12 cellular contexts compared by ENCODE assay signal in the genomic region with DNA sequence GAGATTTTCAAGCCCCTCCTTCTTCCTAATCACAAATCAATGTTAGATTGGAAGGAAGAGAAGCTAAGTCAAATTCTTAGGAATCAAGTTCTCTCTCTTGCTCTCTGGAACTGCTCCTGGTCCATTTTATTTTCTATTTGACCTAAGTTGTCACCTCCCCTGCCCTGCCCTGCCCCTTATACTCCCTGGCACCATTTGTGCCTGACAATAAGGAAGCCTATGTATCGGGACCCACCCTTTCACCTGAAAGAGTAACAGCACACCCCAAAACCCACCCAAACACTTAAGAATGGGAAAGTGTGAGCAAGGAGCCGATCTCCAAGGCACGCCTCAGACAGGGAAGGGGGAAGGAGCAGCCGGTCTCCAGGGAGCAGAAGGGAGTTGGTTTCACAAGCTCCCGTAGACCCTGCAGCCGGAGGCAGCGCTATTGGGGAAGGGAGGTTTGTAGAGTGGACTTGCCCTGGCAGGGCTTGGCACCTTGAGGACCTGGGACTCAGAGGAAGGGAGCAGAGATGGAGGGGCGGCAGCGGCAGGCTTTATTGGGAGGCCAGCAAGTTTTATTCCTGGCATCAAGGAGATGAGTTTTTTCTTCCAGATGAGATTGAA. TPM values are rescaled to one million over a fixed set of nuclear protein-coding genes. Genes with fewer than 3 reads are reported as not detected.
DNase-seq lines count a peak whose midpoint lies in the region; ATAC-seq and TF ChIP-seq lines count a peak whose summit lies in the region.
"Had no signal": no experiment of that assay in that cellular context is flagged by ENCODE, and none has a peak within 500 bp of the region (broad histone marks: within the 10 kb centered on the region; RNA-seq: fewer than 3 reads in every experiment).

No MANE protein-coding gene starts in this region.

- H3K9me3 ChIP-seq in PC-9 (ENCODE audit: insufficient read depth, low read depth): 0 out of 2 replicates have a peak, but pooled peaks cover 5% of the 10 kb centered on the region
- no peaks in the 10 kb centered on the region for H3K9me3 ChIP-seq in upper lobe of right lung
- H3K9me3 ChIP-seq in MM.1S (replicated peaks; ENCODE audit: insufficient read depth, low read length): no peaks in the 10 kb centered on the region

- H3K79me2 ChIP-seq in PC-9 (ENCODE audit: low read depth) (no peaks in the 10 kb centered on the region), MM.1S (ENCODE audit: low read length) (no peaks in the 10 kb centered on the region)

- H3K4me2 ChIP-seq in PC-9: peak overlapping the region; percentile 2; the same call in 1 of the 2 replicates
- no peak overlapping the region for H3K4me2 ChIP-seq in MM.1S (ENCODE audit: low read depth, low read length)

- H3K27me3 ChIP-seq in PC-9 (ENCODE audit: insufficient read depth, low read depth) (peaks cover 96% of the 10 kb centered on the region), upper lobe of right lung (no peaks in the 10 kb centered on the region), MM.1S (replicated peaks; ENCODE audit: insufficient read depth, low read length) (no peaks in the 10 kb centered on the region)

- no peak for ATAC-seq in upper lobe of right lung
- ATAC-seq in HG03095 (IDR thresholded peaks at IDR 0.05; ENCODE audit: unreplicated experiment): no peak
- no peak for ATAC-seq in GM21515 (IDR thresholded peaks at IDR 0.05; ENCODE audit: unreplicated experiment)
- ATAC-seq: activated CD8-positive, alpha-beta T cell treated with anti-CD3 and anti-CD28 coated beads for 36 hours; activated naive CD4-positive, alpha-beta T cell treated with anti-CD3 and anti-CD28 coated beads, Interleukin-2, amount 50 U/mL, for 72 hours had no signal

- H3K9me2 ChIP-seq in PC-9 (ENCODE audit: insufficient read depth): no peaks in the 10 kb centered on the region
- H3K9me2 ChIP-seq in MM.1S (replicated peaks; ENCODE audit: insufficient read depth, low read length): no peaks in the 10 kb centered on the region

- H2AFZ ChIP-seq in PC-9 (no peak overlapping the region), MM.1S (ENCODE audit: low read length) (no peak overlapping the region)

- CTCF ChIA-PET in PC-9 (lab: Charles Lee): interaction anchor here (0.5 kb wide), 1 partner anchor 395 kb away, joined by 6 read pairs; no protein-coding TSS in a partner anchor

- intact Hi-C loops in PC-9 (cut with micrococcal nuclease; ENCODE audit: unreplicated experiment) (no loop called here), upper lobe of right lung (cut with DNase I) (no loop called here)

- H3K36me3 ChIP-seq in PC-9 (ENCODE audit: low read depth): no peaks in the 10 kb centered on the region
- H3K36me3 ChIP-seq in upper lobe of right lung: no peaks in the 10 kb centered on the region
- H3K36me3 ChIP-seq in MM.1S (replicated peaks; ENCODE audit: insufficient read depth, low read length): no peaks in the 10 kb centered on the region

- TF ChIP-seq CTCF in PC-9 (conservative IDR thresholded peaks at IDR 0.05): no peak
- no peak for TF ChIP-seq CTCF in fibroblast of villous mesenchyme (IDR thresholded peaks at IDR 0.05; ENCODE audit: insufficient read depth, low read depth, low read length)
- TF ChIP-seq CTCF in nephron progenitor cell (IDR thresholded peaks at IDR 0.05): no peak
- TF ChIP-seq CTCF in upper lobe of right lung (IDR thresholded peaks at IDR 0.05): no peak
- TF ChIP-seq CTCF in MM.1S (IDR thresholded peaks at IDR 0.05; ENCODE audit: low read length): no peak

- no peaks in the 10 kb centered on the region for H3K36me3 Mint-ChIP-seq in nephron progenitor cell (ENCODE audit: low read depth)
- H3K36me3 Mint-ChIP-seq: activated naive CD4-positive, alpha-beta T cell treated with anti-CD3 and anti-CD28 coated beads, Interleukin-2, amount 50 U/mL, for 72 hours had no signal

- BruUV-seq in PC-9 (replicated peaks; lab: Mats Ljungman, UMichigan): no TSS peak

- peak overlapping the region; percentile 8 for H3K27ac Mint-ChIP-seq in nephron progenitor cell
- H3K27ac Mint-ChIP-seq: activated CD8-positive, alpha-beta T cell treated with anti-CD3 and anti-CD28 coated beads for 36 hours; activated naive CD4-positive, alpha-beta T cell treated with anti-CD3 and anti-CD28 coated beads, Interleukin-2, amount 50 U/mL, for 72 hours had no signal

- H3K4me3 Mint-ChIP-seq in nephron progenitor cell: peak overlapping the region; percentile 5
- H3K4me3 Mint-ChIP-seq: activated CD8-positive, alpha-beta T cell treated with anti-CD3 and anti-CD28 coated beads for 36 hours had no signal

- DNase-seq in PC-9 (no peak), fibroblast of villous mesenchyme (ENCODE audit: low read depth) (peak; percentile 15), nephron progenitor cell (no peak), upper lobe of right lung (no peak), MM.1S (no peak)
- DNase-seq: activated CD8-positive, alpha-beta T cell treated with anti-CD3 and anti-CD28 coated beads for 36 hours; NCI-H2029 treated with DMSO at 0.1 percent for 48 hours had no signal

- POLR2A ChIA-PET in PC-9 (lab: Charles Lee; ENCODE audit: unreplicated experiment): no interaction called here

- H3K9ac ChIP-seq in MM.1S (ENCODE audit: low read length): no peak overlapping the region

- H3K4me3 ChIP-seq in PC-9 (no peak overlapping the region), fibroblast of villous mesenchyme (ENCODE audit: low read depth, low read length) (peak overlapping the region; percentile 43), upper lobe of right lung (peak overlapping the region; percentile 26), MM.1S (ENCODE audit: low read length) (no peak overlapping the region)

- peaks cover 8% of the 10 kb centered on the region for H3K27me3 Mint-ChIP-seq in nephron progenitor cell (ENCODE audit: low read depth, poor library complexity)
- H3K27me3 Mint-ChIP-seq: activated CD8-positive, alpha-beta T cell treated with anti-CD3 and anti-CD28 coated beads for 36 hours had no signal

- H3K4me1 ChIP-seq in PC-9 (replicated peaks; ENCODE audit: insufficient read depth): no peaks in the 10 kb centered on the region
- peaks cover 6% of the 10 kb centered on the region for H3K4me1 ChIP-seq in upper lobe of right lung
- no peaks in the 10 kb centered on the region for H3K4me1 ChIP-seq in MM.1S (ENCODE audit: low read length)

- H4K20me1 ChIP-seq in PC-9 (ENCODE audit: insufficient read depth) (no peaks in the 10 kb centered on the region), MM.1S (ENCODE audit: insufficient read depth, low read length) (no peaks in the 10 kb centered on the region)

- H3K9me3 Mint-ChIP-seq in nephron progenitor cell: peaks cover 11% of the 10 kb centered on the region
- H3K9me3 Mint-ChIP-seq: activated CD8-positive, alpha-beta T cell treated with anti-CD3 and anti-CD28 coated beads for 36 hours; activated naive CD4-positive, alpha-beta T cell treated with anti-CD3 and anti-CD28 coated beads, Interleukin-2, amount 50 U/mL, for 72 hours had no signal

- H3F3A ChIP-seq in PC-9 (ENCODE audit: insufficient read depth, low read depth) (no peaks in the 10 kb centered on the region), MM.1S (ENCODE audit: insufficient read depth, low read length) (no peaks in the 10 kb centered on the region)

- H3K4me1 Mint-ChIP-seq in nephron progenitor cell: peaks cover 25% of the 10 kb centered on the region

- H3K27ac ChIP-seq in PC-9 (no peak overlapping the region), upper lobe of right lung (no peak overlapping the region), MM.1S (ENCODE audit: low read length) (no peak overlapping the region)

RNA-seq across cellular contexts. Expression of gene LRRC74A, which starts 1.6 kb away (rescaled TPM):
- not detected in 2 replicates for total RNA-seq in PC-9 (2021)
- not detected in 2 replicates for total RNA-seq in fibroblast of villous mesenchyme
- total RNA-seq in upper lobe of right lung: not detected
- total RNA-seq: activated CD8-positive, alpha-beta T cell treated with anti-CD3 and anti-CD28 coated beads for 36 hours; activated naive CD4-positive, alpha-beta T cell treated with anti-CD3 and anti-CD28 coated beads, Interleukin-2, amount 50 U/mL, for 72 hours; dermis microvascular lymphatic vessel endothelial cell; T-helper 2 cell treated with Interferon-gamma antibody and Interleukin-4, amounts not matched to agents 100 ng/mL and 5 ng/mL, for 36 hours had no signal

RNA-seq across cellular contexts. Expression of gene ANGEL1, which starts 15.1 kb away (rescaled TPM):
- total RNA-seq in PC-9 (2021) (31.7 and 44.0 TPM in 2 replicates), fibroblast of villous mesenchyme (6.8 and 10.4 TPM in 2 replicates), upper lobe of right lung (24.1 TPM)

Comparison
In these comparisons a context has a peak if more than half of its experiments do, and no peak if none do; other contexts are left out.
1. H3K4me3 ChIP-seq: peak in fibroblast of villous mesenchyme (single experiment) and upper lobe of right lung (single experiment); none in PC-9 (single experiment) and MM.1S (single experiment).